In the genomic region with DNA sequence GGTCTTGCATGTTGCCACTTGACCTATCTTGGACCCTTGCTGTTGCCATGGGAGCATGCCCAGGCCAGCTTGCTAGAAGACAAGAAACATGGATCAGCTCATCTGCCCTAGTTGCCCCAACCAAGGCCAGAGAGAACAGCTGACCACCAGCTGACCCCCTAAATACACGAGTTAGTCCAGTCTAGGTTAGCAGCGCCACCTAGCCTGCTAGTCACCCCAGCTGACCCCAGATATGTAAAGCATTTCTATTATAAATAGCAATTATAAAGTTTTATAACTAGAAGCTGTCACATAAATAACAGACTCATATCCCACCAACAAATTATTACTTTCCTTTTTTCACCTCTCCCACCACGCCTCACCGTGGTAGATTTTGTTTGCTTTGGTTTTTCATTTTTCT, we compare ENCODE assay signal across 2 cellular contexts.
TF ChIP-seq lines count a peak whose summit lies in the region.

No MANE protein-coding gene starts in this region.

TF ChIP-seq in SK-N-SH, 30 proteins besides CTCF, POLR2A, EP300 and RAD21:
- TF ChIP-seq, protein P1, sequence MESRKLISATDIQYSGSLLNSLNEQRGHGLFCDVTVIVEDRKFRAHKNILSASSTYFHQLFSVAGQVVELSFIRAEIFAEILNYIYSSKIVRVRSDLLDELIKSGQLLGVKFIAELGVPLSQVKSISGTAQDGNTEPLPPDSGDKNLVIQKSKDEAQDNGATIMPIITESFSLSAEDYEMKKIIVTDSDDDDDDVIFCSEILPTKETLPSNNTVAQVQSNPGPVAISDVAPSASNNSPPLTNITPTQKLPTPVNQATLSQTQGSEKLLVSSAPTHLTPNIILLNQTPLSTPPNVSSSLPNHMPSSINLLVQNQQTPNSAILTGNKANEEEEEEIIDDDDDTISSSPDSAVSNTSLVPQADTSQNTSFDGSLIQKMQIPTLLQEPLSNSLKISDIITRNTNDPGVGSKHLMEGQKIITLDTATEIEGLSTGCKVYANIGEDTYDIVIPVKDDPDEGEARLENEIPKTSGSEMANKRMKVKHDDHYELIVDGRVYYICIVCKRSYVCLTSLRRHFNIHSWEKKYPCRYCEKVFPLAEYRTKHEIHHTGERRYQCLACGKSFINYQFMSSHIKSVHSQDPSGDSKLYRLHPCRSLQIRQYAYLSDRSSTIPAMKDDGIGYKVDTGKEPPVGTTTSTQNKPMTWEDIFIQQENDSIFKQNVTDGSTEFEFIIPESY (IDR thresholded peaks at IDR 0.05; ENCODE audit: borderline replicate concordance, low read depth): no peak
- TF ChIP-seq JUND (IDR thresholded peaks at IDR 0.05): no peak
- TF ChIP-seq MXI1 (IDR thresholded peaks at IDR 0.05; ENCODE audit: low read depth, low read length): no peak
- no peak for TF ChIP-seq TEAD4 (IDR thresholded peaks at IDR 0.05; ENCODE audit: borderline replicate concordance, insufficient read depth)
- TF ChIP-seq, protein P2, sequence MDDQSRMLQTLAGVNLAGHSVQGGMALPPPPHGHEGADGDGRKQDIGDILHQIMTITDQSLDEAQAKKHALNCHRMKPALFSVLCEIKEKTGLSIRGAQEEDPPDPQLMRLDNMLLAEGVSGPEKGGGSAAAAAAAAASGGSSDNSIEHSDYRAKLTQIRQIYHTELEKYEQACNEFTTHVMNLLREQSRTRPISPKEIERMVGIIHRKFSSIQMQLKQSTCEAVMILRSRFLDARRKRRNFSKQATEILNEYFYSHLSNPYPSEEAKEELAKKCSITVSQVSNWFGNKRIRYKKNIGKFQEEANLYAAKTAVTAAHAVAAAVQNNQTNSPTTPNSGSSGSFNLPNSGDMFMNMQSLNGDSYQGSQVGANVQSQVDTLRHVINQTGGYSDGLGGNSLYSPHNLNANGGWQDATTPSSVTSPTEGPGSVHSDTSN (IDR thresholded peaks at IDR 0.05): no peak
- TF ChIP-seq, protein P3, sequence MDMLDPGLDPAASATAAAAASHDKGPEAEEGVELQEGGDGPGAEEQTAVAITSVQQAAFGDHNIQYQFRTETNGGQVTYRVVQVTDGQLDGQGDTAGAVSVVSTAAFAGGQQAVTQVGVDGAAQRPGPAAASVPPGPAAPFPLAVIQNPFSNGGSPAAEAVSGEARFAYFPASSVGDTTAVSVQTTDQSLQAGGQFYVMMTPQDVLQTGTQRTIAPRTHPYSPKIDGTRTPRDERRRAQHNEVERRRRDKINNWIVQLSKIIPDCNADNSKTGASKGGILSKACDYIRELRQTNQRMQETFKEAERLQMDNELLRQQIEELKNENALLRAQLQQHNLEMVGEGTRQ (IDR thresholded peaks at IDR 0.05; ENCODE audit: borderline replicate concordance, low read depth, low read length): no peak
- TF ChIP-seq EZH2phosphoT487 (IDR thresholded peaks at IDR 0.05; ENCODE audit: borderline replicate concordance, low read depth): no peak
- TF ChIP-seq NRF1 (IDR thresholded peaks at IDR 0.05; ENCODE audit: low read depth, low read length): no peak
- TF ChIP-seq SIN3A (IDR thresholded peaks at IDR 0.05; ENCODE audit: borderline replicate concordance, low read depth, low read length): no peak
- no peak for TF ChIP-seq RXRA (IDR thresholded peaks at IDR 0.05; ENCODE audit: borderline replicate concordance, low read depth)
- no peak for TF ChIP-seq CHD2 (IDR thresholded peaks at IDR 0.05; ENCODE audit: low read length, partially characterized antibody)

TF ChIP-seq in SK-N-SH treated with all-trans-retinoic acid at 6 μM for 48 hours, 23 proteins besides CTCF, POLR2A, EP300 and RAD21:
- TF ChIP-seq, protein P4, sequence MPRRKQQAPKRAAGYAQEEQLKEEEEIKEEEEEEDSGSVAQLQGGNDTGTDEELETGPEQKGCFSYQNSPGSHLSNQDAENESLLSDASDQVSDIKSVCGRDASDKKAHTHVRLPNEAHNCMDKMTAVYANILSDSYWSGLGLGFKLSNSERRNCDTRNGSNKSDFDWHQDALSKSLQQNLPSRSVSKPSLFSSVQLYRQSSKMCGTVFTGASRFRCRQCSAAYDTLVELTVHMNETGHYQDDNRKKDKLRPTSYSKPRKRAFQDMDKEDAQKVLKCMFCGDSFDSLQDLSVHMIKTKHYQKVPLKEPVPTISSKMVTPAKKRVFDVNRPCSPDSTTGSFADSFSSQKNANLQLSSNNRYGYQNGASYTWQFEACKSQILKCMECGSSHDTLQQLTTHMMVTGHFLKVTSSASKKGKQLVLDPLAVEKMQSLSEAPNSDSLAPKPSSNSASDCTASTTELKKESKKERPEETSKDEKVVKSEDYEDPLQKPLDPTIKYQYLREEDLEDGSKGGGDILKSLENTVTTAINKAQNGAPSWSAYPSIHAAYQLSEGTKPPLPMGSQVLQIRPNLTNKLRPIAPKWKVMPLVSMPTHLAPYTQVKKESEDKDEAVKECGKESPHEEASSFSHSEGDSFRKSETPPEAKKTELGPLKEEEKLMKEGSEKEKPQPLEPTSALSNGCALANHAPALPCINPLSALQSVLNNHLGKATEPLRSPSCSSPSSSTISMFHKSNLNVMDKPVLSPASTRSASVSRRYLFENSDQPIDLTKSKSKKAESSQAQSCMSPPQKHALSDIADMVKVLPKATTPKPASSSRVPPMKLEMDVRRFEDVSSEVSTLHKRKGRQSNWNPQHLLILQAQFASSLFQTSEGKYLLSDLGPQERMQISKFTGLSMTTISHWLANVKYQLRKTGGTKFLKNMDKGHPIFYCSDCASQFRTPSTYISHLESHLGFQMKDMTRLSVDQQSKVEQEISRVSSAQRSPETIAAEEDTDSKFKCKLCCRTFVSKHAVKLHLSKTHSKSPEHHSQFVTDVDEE (CRISPR knock-in tag; IDR thresholded peaks at IDR 0.05): no peak
- no peak for TF ChIP-seq ZC3H10 (CRISPR knock-in tag; IDR thresholded peaks at IDR 0.05)
- TF ChIP-seq SNAI2 (CRISPR knock-in tag; IDR thresholded peaks at IDR 0.05): no peak
- no peak for TF ChIP-seq ARNTL (CRISPR knock-in tag; IDR thresholded peaks at IDR 0.05; ENCODE audit: borderline replicate concordance, low read depth)
- TF ChIP-seq GLIS3 (CRISPR knock-in tag; IDR thresholded peaks at IDR 0.05): no peak
- TF ChIP-seq PPARA (CRISPR knock-in tag; IDR thresholded peaks at IDR 0.05; ENCODE audit: borderline replicate concordance): no peak
- no peak for TF ChIP-seq RARB (CRISPR knock-in tag; IDR thresholded peaks at IDR 0.05)
- no peak for TF ChIP-seq ZFP30 (CRISPR knock-in tag; IDR thresholded peaks at IDR 0.05)
- no peak for TF ChIP-seq ZFP3 (CRISPR knock-in tag; IDR thresholded peaks at IDR 0.05)
- no peak for TF ChIP-seq CSDC2 (CRISPR knock-in tag; IDR thresholded peaks at IDR 0.05)
- TF ChIP-seq, protein P5, sequence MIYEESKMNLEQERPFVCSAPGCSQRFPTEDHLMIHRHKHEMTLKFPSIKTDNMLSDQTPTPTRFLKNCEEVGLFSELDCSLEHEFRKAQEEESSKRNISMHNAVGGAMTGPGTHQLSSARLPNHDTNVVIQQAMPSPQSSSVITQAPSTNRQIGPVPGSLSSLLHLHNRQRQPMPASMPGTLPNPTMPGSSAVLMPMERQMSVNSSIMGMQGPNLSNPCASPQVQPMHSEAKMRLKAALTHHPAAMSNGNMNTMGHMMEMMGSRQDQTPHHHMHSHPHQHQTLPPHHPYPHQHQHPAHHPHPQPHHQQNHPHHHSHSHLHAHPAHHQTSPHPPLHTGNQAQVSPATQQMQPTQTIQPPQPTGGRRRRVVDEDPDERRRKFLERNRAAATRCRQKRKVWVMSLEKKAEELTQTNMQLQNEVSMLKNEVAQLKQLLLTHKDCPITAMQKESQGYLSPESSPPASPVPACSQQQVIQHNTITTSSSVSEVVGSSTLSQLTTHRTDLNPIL (CRISPR knock-in tag; IDR thresholded peaks at IDR 0.05; ENCODE audit: low read depth): no peak
- TF ChIP-seq, protein P6, sequence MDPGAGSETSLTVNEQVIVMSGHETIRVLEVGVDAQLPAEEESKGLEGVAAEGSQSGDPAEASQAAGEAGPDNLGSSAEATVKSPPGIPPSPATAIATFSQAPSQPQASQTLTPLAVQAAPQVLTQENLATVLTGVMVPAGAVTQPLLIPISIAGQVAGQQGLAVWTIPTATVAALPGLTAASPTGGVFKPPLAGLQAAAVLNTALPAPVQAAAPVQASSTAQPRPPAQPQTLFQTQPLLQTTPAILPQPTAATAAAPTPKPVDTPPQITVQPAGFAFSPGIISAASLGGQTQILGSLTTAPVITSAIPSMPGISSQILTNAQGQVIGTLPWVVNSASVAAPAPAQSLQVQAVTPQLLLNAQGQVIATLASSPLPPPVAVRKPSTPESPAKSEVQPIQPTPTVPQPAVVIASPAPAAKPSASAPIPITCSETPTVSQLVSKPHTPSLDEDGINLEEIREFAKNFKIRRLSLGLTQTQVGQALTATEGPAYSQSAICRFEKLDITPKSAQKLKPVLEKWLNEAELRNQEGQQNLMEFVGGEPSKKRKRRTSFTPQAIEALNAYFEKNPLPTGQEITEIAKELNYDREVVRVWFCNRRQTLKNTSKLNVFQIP (CRISPR knock-in tag; IDR thresholded peaks at IDR 0.05; ENCODE audit: borderline replicate concordance, low read depth): no peak
- no peak for TF ChIP-seq ESRRG (CRISPR knock-in tag; IDR thresholded peaks at IDR 0.05)
TF ChIP-seq in SK-N-SH treated with all-trans-retinoic acid at 6 μM for 48 hours: peak in this region for 0.
